1 cellular context compared by ENCODE assay signal in the genomic region with DNA sequence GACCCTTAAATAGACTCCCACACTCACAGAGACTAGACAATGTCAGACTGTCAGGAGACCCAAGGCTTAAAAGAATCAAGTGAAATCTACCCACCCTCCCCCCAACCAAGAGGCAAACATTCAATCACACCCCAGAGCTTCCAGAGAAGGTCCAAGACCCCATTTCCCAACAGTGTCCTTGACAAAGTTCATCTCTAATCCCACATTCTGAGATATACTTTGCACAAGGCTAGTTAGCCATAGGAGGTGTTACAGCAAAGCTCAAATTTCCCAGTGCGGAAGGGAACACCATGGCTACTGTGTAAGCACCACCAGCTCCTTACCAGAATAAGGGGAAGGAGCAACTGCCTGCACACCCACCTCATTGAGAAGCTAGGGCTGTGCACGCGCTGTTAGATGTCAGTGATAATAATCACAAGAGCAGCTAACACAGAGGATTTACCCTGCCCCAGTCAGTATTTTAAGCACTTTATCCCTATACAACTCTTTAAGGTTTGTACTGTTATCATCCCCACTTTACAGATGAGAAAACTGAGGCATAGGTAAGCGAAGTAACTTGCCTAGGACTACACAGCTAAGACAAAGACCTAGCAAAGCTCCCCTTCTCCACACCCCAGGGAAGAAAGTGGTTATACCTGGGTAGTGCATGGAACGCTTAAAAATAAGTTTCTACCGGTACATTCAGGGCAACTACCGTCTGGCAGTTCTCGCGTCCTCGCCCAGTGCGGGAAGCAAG.
TF ChIP-seq lines count a peak whose summit lies in the region.

No MANE protein-coding gene starts in this region.

TF ChIP-seq in HepG2, 621 proteins besides CTCF, POLR2A, EP300 and RAD21 (continued from another document and continues in another):
- TF ChIP-seq, protein P1, sequence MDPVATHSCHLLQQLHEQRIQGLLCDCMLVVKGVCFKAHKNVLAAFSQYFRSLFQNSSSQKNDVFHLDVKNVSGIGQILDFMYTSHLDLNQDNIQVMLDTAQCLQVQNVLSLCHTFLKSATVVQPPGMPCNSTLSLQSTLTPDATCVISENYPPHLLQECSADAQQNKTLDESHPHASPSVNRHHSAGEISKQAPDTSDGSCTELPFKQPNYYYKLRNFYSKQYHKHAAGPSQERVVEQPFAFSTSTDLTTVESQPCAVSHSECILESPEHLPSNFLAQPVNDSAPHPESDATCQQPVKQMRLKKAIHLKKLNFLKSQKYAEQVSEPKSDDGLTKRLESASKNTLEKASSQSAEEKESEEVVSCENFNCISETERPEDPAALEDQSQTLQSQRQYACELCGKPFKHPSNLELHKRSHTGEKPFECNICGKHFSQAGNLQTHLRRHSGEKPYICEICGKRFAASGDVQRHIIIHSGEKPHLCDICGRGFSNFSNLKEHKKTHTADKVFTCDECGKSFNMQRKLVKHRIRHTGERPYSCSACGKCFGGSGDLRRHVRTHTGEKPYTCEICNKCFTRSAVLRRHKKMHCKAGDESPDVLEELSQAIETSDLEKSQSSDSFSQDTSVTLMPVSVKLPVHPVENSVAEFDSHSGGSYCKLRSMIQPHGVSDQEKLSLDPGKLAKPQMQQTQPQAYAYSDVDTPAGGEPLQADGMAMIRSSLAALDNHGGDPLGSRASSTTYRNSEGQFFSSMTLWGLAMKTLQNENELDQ (CRISPR knock-in tag; IDR thresholded peaks at IDR 0.05; ENCODE audit: borderline replicate concordance): no peak
- TF ChIP-seq, protein P2, sequence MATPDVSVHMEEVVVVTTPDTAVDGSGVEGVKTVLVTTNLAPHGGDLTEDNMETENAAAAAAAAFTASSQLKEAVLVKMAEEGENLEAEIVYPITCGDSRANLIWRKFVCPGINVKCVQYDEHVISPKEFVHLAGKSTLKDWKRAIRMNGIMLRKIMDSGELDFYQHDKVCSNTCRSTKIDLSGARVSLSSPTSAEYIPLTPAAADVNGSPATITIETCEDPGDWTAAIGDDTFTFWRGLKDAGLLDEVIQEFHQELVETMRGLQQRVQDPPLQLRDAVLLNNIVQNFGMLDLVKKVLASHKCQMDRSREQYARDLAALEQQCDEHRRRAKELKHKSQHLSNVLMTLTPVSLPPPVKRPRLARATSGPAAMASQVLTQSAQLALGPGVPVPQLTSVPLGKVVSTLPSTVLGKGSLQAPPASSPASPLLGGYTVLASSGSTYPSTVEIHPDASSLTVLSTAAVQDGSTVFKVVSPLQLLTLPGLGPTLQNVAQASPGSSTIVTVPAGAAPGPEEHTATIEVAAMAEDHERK (CRISPR knock-in tag; IDR thresholded peaks at IDR 0.05; ENCODE audit: low read depth): no peak
- TF ChIP-seq PITX1 (CRISPR knock-in tag; IDR thresholded peaks at IDR 0.05) (peak; percentile 78; the same call in 1 of the 2 replicates), CEBPG (CRISPR knock-in tag; IDR thresholded peaks at IDR 0.05) (peak; percentile 60), HMG20A (CRISPR knock-in tag; IDR thresholded peaks at IDR 0.05; ENCODE audit: borderline replicate concordance) (peak; percentile 32; the same call in 1 of the 2 replicates), ZNF83 (CRISPR knock-in tag; IDR thresholded peaks at IDR 0.05; ENCODE audit: borderline replicate concordance) (no peak), ESRRA (CRISPR knock-in tag; IDR thresholded peaks at IDR 0.05; ENCODE audit: low read depth) (0 out of 2 replicates have a peak, but pooled peaks have one; percentile 31), ZNF264 (CRISPR knock-in tag; IDR thresholded peaks at IDR 0.05) (no peak), RXRB (CRISPR knock-in tag; IDR thresholded peaks at IDR 0.05; ENCODE audit: borderline replicate concordance) (0 out of 2 replicates have a peak, but pooled peaks have one; percentile 20), MAZ (IDR thresholded peaks at IDR 0.05; ENCODE audit: borderline replicate concordance, low read depth, low read length) (no peak), MAZ (CRISPR knock-in tag; IDR thresholded peaks at IDR 0.05; ENCODE audit: low read depth) (no peak), ADNP (CRISPR knock-in tag; IDR thresholded peaks at IDR 0.05) (peak; percentile 82; the same call in 1 of the 2 replicates), CAMTA2 (CRISPR knock-in tag; IDR thresholded peaks at IDR 0.05; ENCODE audit: borderline replicate concordance) (no peak), SUZ12 (IDR thresholded peaks at IDR 0.05; ENCODE audit: low read depth, low read length) (no peak), GATAD2A (CRISPR knock-in tag; IDR thresholded peaks at IDR 0.05) (peak; percentile 41; the same call in 1 of the 2 replicates), ZIK1 (CRISPR knock-in tag; IDR thresholded peaks at IDR 0.05; ENCODE audit: borderline replicate concordance, low read depth) (no peak)
- TF ChIP-seq, protein P3, sequence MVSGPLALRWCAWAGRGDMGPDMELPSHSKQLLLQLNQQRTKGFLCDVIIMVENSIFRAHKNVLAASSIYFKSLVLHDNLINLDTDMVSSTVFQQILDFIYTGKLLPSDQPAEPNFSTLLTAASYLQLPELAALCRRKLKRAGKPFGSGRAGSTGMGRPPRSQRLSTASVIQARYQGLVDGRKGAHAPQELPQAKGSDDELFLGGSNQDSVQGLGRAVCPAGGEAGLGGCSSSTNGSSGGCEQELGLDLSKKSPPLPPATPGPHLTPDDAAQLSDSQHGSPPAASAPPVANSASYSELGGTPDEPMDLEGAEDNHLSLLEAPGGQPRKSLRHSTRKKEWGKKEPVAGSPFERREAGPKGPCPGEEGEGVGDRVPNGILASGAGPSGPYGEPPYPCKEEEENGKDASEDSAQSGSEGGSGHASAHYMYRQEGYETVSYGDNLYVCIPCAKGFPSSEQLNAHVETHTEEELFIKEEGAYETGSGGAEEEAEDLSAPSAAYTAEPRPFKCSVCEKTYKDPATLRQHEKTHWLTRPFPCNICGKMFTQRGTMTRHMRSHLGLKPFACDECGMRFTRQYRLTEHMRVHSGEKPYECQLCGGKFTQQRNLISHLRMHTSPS (CRISPR knock-in tag; IDR thresholded peaks at IDR 0.05; ENCODE audit: low read depth): no peak
- TF ChIP-seq, protein P4, sequence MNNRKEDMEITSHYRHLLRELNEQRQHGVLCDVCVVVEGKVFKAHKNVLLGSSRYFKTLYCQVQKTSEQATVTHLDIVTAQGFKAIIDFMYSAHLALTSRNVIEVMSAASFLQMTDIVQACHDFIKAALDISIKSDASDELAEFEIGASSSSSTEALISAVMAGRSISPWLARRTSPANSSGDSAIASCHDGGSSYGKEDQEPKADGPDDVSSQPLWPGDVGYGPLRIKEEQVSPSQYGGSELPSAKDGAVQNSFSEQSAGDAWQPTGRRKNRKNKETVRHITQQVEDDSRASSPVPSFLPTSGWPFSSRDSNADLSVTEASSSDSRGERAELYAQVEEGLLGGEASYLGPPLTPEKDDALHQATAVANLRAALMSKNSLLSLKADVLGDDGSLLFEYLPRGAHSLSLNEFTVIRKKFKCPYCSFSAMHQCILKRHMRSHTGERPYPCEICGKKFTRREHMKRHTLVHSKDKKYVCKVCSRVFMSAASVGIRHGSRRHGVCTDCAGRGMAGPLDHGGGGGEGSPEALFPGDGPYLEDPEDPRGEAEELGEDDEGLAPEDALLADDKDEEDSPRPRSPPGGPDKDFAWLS (CRISPR knock-in tag; IDR thresholded peaks at IDR 0.05; ENCODE audit: borderline replicate concordance): peak; percentile 54; the same call in 1 of the 2 replicates
- TF ChIP-seq, protein P5, sequence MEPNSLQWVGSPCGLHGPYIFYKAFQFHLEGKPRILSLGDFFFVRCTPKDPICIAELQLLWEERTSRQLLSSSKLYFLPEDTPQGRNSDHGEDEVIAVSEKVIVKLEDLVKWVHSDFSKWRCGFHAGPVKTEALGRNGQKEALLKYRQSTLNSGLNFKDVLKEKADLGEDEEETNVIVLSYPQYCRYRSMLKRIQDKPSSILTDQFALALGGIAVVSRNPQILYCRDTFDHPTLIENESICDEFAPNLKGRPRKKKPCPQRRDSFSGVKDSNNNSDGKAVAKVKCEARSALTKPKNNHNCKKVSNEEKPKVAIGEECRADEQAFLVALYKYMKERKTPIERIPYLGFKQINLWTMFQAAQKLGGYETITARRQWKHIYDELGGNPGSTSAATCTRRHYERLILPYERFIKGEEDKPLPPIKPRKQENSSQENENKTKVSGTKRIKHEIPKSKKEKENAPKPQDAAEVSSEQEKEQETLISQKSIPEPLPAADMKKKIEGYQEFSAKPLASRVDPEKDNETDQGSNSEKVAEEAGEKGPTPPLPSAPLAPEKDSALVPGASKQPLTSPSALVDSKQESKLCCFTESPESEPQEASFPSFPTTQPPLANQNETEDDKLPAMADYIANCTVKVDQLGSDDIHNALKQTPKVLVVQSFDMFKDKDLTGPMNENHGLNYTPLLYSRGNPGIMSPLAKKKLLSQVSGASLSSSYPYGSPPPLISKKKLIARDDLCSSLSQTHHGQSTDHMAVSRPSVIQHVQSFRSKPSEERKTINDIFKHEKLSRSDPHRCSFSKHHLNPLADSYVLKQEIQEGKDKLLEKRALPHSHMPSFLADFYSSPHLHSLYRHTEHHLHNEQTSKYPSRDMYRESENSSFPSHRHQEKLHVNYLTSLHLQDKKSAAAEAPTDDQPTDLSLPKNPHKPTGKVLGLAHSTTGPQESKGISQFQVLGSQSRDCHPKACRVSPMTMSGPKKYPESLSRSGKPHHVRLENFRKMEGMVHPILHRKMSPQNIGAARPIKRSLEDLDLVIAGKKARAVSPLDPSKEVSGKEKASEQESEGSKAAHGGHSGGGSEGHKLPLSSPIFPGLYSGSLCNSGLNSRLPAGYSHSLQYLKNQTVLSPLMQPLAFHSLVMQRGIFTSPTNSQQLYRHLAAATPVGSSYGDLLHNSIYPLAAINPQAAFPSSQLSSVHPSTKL (CRISPR knock-in tag; IDR thresholded peaks at IDR 0.05): peak; percentile 52; the same call in 1 of the 2 replicates
- TF ChIP-seq, protein P6, sequence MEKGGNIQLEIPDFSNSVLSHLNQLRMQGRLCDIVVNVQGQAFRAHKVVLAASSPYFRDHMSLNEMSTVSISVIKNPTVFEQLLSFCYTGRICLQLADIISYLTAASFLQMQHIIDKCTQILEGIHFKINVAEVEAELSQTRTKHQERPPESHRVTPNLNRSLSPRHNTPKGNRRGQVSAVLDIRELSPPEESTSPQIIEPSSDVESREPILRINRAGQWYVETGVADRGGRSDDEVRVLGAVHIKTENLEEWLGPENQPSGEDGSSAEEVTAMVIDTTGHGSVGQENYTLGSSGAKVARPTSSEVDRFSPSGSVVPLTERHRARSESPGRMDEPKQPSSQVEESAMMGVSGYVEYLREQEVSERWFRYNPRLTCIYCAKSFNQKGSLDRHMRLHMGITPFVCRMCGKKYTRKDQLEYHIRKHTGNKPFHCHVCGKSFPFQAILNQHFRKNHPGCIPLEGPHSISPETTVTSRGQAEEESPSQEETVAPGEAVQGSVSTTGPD (CRISPR knock-in tag; IDR thresholded peaks at IDR 0.05): 0 out of 2 replicates have a peak, but pooled peaks have one; percentile 38
- TF ChIP-seq, protein P7, sequence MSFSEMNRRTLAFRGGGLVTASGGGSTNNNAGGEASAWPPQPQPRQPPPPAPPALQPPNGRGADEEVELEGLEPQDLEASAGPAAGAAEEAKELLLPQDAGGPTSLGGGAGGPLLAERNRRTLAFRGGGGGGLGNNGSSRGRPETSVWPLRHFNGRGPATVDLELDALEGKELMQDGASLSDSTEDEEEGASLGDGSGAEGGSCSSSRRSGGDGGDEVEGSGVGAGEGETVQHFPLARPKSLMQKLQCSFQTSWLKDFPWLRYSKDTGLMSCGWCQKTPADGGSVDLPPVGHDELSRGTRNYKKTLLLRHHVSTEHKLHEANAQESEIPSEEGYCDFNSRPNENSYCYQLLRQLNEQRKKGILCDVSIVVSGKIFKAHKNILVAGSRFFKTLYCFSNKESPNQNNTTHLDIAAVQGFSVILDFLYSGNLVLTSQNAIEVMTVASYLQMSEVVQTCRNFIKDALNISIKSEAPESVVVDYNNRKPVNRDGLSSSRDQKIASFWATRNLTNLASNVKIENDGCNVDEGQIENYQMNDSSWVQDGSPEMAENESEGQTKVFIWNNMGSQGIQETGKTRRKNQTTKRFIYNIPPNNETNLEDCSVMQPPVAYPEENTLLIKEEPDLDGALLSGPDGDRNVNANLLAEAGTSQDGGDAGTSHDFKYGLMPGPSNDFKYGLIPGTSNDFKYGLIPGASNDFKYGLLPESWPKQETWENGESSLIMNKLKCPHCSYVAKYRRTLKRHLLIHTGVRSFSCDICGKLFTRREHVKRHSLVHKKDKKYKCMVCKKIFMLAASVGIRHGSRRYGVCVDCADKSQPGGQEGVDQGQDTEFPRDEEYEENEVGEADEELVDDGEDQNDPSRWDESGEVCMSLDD (CRISPR knock-in tag; IDR thresholded peaks at IDR 0.05; ENCODE audit: borderline replicate concordance): no peak
- TF ChIP-seq, protein P8, sequence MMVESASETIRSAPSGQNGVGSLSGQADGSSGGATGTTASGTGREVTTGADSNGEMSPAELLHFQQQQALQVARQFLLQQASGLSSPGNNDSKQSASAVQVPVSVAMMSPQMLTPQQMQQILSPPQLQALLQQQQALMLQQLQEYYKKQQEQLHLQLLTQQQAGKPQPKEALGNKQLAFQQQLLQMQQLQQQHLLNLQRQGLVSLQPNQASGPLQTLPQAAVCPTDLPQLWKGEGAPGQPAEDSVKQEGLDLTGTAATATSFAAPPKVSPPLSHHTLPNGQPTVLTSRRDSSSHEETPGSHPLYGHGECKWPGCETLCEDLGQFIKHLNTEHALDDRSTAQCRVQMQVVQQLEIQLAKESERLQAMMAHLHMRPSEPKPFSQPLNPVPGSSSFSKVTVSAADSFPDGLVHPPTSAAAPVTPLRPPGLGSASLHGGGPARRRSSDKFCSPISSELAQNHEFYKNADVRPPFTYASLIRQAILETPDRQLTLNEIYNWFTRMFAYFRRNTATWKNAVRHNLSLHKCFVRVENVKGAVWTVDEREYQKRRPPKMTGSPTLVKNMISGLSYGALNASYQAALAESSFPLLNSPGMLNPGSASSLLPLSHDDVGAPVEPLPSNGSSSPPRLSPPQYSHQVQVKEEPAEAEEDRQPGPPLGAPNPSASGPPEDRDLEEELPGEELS (CRISPR knock-in tag; IDR thresholded peaks at IDR 0.05): peak; percentile 52; the same call in 1 of the 2 replicates
- TF ChIP-seq, protein P9, sequence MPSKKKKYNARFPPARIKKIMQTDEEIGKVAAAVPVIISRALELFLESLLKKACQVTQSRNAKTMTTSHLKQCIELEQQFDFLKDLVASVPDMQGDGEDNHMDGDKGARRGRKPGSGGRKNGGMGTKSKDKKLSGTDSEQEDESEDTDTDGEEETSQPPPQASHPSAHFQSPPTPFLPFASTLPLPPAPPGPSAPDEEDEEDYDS (CRISPR knock-in tag; IDR thresholded peaks at IDR 0.05): no peak
- TF ChIP-seq, protein P10, sequence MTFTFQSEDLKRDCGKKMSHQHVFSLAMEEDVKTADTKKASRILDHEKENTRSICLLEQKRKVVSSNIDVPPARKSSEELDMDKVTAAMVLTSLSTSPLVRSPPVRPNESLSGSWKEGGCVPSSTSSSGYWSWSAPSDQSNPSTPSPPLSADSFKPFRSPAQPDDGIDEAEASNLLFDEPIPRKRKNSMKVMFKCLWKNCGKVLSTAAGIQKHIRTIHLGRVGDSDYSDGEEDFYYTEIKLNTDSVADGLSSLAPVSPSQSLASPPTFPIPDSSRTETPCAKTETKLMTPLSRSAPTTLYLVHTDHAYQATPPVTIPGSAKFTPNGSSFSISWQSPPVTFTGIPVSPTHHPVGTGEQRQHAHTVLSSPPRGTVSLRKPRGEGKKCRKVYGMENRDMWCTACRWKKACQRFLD (CRISPR knock-in tag; IDR thresholded peaks at IDR 0.05; ENCODE audit: borderline replicate concordance): no peak
- TF ChIP-seq, protein P11, sequence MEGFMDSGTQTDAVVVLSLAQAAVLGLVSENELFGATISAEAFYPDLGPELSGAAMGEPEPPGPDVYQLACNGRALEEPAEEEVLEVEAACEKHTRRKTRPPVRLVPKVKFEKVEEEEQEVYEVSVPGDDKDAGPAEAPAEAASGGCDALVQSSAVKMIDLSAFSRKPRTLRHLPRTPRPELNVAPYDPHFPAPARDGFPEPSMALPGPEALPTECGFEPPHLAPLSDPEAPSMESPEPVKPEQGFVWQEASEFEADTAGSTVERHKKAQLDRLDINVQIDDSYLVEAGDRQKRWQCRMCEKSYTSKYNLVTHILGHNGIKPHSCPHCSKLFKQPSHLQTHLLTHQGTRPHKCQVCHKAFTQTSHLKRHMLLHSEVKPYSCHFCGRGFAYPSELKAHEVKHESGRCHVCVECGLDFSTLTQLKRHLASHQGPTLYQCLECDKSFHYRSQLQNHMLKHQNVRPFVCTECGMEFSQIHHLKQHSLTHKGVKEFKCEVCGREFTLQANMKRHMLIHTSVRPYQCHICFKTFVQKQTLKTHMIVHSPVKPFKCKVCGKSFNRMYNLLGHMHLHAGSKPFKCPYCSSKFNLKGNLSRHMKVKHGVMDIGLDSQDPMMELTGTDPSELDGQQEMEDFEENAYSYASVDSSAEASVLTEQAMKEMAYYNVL (CRISPR knock-in tag; IDR thresholded peaks at IDR 0.05; ENCODE audit: borderline replicate concordance): peak; percentile 65; the same call in 1 of the 2 replicates
